In the genomic region with DNA sequence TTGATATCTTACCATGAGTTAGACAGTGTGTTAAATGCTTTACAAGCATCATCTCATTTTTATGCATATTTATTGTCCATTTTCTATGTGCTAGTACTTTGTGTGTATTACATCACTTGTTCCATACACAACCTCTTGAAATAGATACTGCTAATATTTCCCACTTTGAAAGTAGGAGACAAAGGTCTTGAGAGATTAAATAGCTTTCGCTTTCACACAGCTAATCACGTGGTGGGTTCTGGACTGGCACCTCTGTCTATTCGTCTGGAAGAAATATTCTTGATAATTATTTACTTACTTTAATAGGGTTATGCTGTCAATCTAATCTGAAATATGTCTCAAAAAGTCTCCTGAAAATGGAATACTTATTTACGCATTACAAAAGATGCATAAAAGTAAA, we compare ENCODE assay signal across 21 cellular contexts. TPM values are rescaled to one million over a fixed set of nuclear protein-coding genes. Genes with fewer than 3 reads are reported as not detected.
"Had no signal": no experiment of that assay in that cellular context is flagged by ENCODE, and none has a peak within 500 bp of the region (broad histone marks: within the 10 kb centered on the region; RNA-seq: fewer than 3 reads in every experiment).

No MANE protein-coding gene starts in this region.

- ATAC-seq: activated naive CD8-positive, alpha-beta T cell treated with anti-CD3 and anti-CD28 coated beads, Interleukin-2, amount 50 U/mL, for 24 hours; left lobe of liver; right lobe of liver had no signal

- DNase-seq: activated B cell treated with CpG ODN at 0.5 μM for 24 hours; activated CD4-positive, alpha-beta memory T cell treated with anti-CD3 and anti-CD28 coated beads, Interleukin-2, amount 10 ng/mL, durations not matched to agents 7 days and 5 days; activated CD4-positive, alpha-beta T cell treated with anti-CD3 and anti-CD28 coated beads for 4 hours; activated naive CD4-positive, alpha-beta T cell treated with anti-CD3 and anti-CD28 coated beads for 36 hours; activated naive CD8-positive, alpha-beta T cell treated with anti-CD3 and anti-CD28 coated beads, Interleukin-2, amount 50 U/mL, for 24 hours; activated T-cell treated with anti-CD3 and anti-CD28 coated beads, Interleukin-2, amount 50 U/mL, for 24 hours; anterior cingulate cortex; erythroblast; foreskin melanocyte; glutamatergic neuron; hypothalamus; islet precursor cell; occipital lobe; right lobe of liver; stimulated activated CD4-positive, alpha-beta T cell treated with anti-CD3 and anti-CD28 coated beads, Interleukin-4, amount 100 ng/mL, for 1 hour; stomach; trophoblast cell had no signal

- H3K9me3 ChIP-seq: prostate gland, right lobe of liver, stomach had no signal

- H3K4me2 ChIP-seq: smooth muscle cell had no signal

- H3K27ac ChIP-seq: coronary artery, prostate gland, right lobe of liver, stomach had no signal

- H3K4me3 ChIP-seq: coronary artery, prostate gland, right lobe of liver, smooth muscle cell, stomach had no signal

- H3K4me1 ChIP-seq: prostate gland, right lobe of liver, stomach had no signal

- H3K27me3 ChIP-seq: right lobe of liver had no signal

- H3K36me3 ChIP-seq: prostate gland, right lobe of liver, stomach had no signal

RNA-seq across cellular contexts. Expression of a gene that starts 30.2 kb away (rescaled TPM):
- total RNA-seq: activated B cell treated with CpG ODN at 0.5 μM for 24 hours; activated CD4-positive, alpha-beta memory T cell treated with anti-CD3 and anti-CD28 coated beads, Interleukin-2, amount 10 ng/mL, durations not matched to agents 7 days and 5 days; activated naive CD4-positive, alpha-beta T cell treated with anti-CD3 and anti-CD28 coated beads for 36 hours had no signal
